ENCODE assay signal across 25 cellular contexts in genomic region chr5:86684222-86684621, GRCh38.
DNase-seq lines count a peak whose midpoint lies in the region; ATAC-seq lines count a peak whose summit lies in the region.
"Had no signal": no experiment of that assay in that cellular context is flagged by ENCODE, and none has a peak within 500 bp of the region (broad histone marks: within the 10 kb centered on the region; RNA-seq: fewer than 3 reads in every experiment).

No MANE protein-coding gene starts in this region.

- H3K36me3 ChIP-seq in mesendoderm (ENCODE audit: control insufficient read depth, insufficient read depth, low read length): no peaks in the 10 kb centered on the region
- H3K36me3 ChIP-seq: adrenal gland; BLaER1 treated with 17β-estradiol and CSF1 and Interleukin-3, amounts not matched to agents 10 nM and 100 nM; HAP-1; right atrium auricular region; transverse colon had no signal

- no CpG with 5 or more reads among the region's 2 CpGs for WGBS in mesendoderm (ENCODE audit: extremely low coverage, insufficient coverage, low lambda C conversion rate)

- H2AK5ac ChIP-seq in mesendoderm (ENCODE audit: low read length): no peak overlapping the region

- no peaks in the 10 kb centered on the region for H3K79me1 ChIP-seq in mesendoderm (ENCODE audit: low read length)

- H2BK5ac ChIP-seq in mesendoderm (ENCODE audit: low read length): no peak overlapping the region

- H3K27ac ChIP-seq in epithelial cell of prostate: no peak overlapping the region
- H3K27ac ChIP-seq in mesendoderm (ENCODE audit: low read depth, low read length): no peak overlapping the region
- H3K27ac ChIP-seq: adrenal gland; BLaER1 treated with 17β-estradiol and CSF1 and Interleukin-3, amounts not matched to agents 10 nM and 100 nM; right atrium auricular region; transverse colon had no signal

- H3K23ac ChIP-seq in mesendoderm (ENCODE audit: low read length): no peak overlapping the region

- H3K79me2 ChIP-seq in mesendoderm (ENCODE audit: control insufficient read depth, insufficient read depth, low read length): no peaks in the 10 kb centered on the region

- H3K56ac ChIP-seq in mesendoderm (ENCODE audit: low read length): no peak overlapping the region

- in situ Hi-C loops in SK-MEL-5 (cut with HindIII; ENCODE audit: low pct_unique_long_range_greater_than_20kb, low sequenced_read_pairs): no loop called here

- ATAC-seq in GM19395 (IDR thresholded peaks at IDR 0.05; ENCODE audit: unreplicated experiment) (no peak), GM21381 (IDR thresholded peaks at IDR 0.05; ENCODE audit: unreplicated experiment) (no peak)
- ATAC-seq: activated CD4-positive, CD25-positive, alpha-beta regulatory T cell treated with anti-CD3 and anti-CD28 coated beads, Interleukin-2, amount 50 U/mL, for 24 hours; activated CD8-positive, alpha-beta T cell treated with anti-CD3 and anti-CD28 coated beads, Interleukin-2, amount 10 ng/mL, durations not matched to agents 7 days and 5 days; natural killer cell; stimulated activated naive CD8-positive, alpha-beta T cell treated with anti-CD3 and anti-CD28 coated beads, Interleukin-15, amount 100 ng/mL, for 72 hours had no signal

- no peaks in the 10 kb centered on the region for H3K4me1 ChIP-seq in mesendoderm (ENCODE audit: control insufficient read depth, low read depth, low read length)
- H3K4me1 ChIP-seq: adrenal gland; BLaER1 treated with 17β-estradiol and CSF1 and Interleukin-3, amounts not matched to agents 10 nM and 100 nM; HAP-1; right atrium auricular region had no signal

- H2BK15ac ChIP-seq in mesendoderm (replicated peaks; ENCODE audit: low read depth): no peak overlapping the region

- no peak overlapping the region for H3K4me3 ChIP-seq in mesendoderm (ENCODE audit: low read length)
- H3K4me3 ChIP-seq: adrenal gland; BLaER1 treated with 17β-estradiol and CSF1 and Interleukin-3, amounts not matched to agents 10 nM and 100 nM; HAP-1; right atrium auricular region; transverse colon had no signal

- DNase-seq in DMS53 treated with DMSO at 0.1 percent for 48 hours (lab: John Stamatoyannopoulos, UW; ENCODE audit: unreplicated experiment) (peak; percentile 2), SK-MEL-5 (ENCODE audit: low read depth, low spot score) (peak; percentile 21), epithelial cell of prostate (ENCODE audit: low read depth, low spot score) (peak; percentile 1), mesendoderm (peak; percentile 71), RPMI8226 (no peak), COLO829 (ENCODE audit: low spot score) (no peak)
- DNase-seq: activated CD8-positive, alpha-beta T cell treated with anti-CD3 and anti-CD28 coated beads, Interleukin-2, amount 10 ng/mL, durations not matched to agents 7 days and 5 days; activated T-cell treated with anti-CD3 and anti-CD28 coated beads, Interleukin-2, amount 50 U/mL, for 24 hours; adrenal gland; MV-4-11; natural killer cell; NCI-H187; NCI-H774; SHP77; stimulated activated CD4-positive, alpha-beta T cell treated with anti-CD3 and anti-CD28 coated beads, Interleukin-12 subunit alpha, Interleukin-12 subunit beta, amount 100 ng/mL, for 4 hours; stimulated activated CD4-positive, alpha-beta T cell treated with anti-CD3 and anti-CD28 coated beads, Interleukin-4, amount 100 ng/mL, for 4 hours; stimulated activated naive CD8-positive, alpha-beta T cell treated with anti-CD3 and anti-CD28 coated beads, Interleukin-15, amount 100 ng/mL, for 72 hours; SW 1271; transverse colon had no signal

- H3K4me2 ChIP-seq in mesendoderm (ENCODE audit: low read length): no peak overlapping the region
- H3K4me2 ChIP-seq: BLaER1 treated with 17β-estradiol and CSF1 and Interleukin-3, amounts not matched to agents 10 nM and 100 nM had no signal

- H4K8ac ChIP-seq in mesendoderm (ENCODE audit: low read depth, low read length): no peak overlapping the region

- no peak overlapping the region for H4K5ac ChIP-seq in mesendoderm (ENCODE audit: low read length)

- no peaks in the 10 kb centered on the region for H3K27me3 ChIP-seq in mesendoderm (ENCODE audit: insufficient read depth, low read length, poor library complexity)
- H3K27me3 ChIP-seq: adrenal gland; BLaER1 treated with 17β-estradiol and CSF1 and Interleukin-3, amounts not matched to agents 10 nM and 100 nM; right atrium auricular region; transverse colon had no signal

- H3K18ac ChIP-seq in mesendoderm (ENCODE audit: low read length): no peak overlapping the region

- no peak overlapping the region for H3K4ac ChIP-seq in mesendoderm (ENCODE audit: low read depth, low read length)

- H2BK120ac ChIP-seq in mesendoderm (ENCODE audit: low read depth, low read length): no peak overlapping the region

- H3K9ac ChIP-seq in mesendoderm (ENCODE audit: low read length): no peak overlapping the region
- H3K9ac ChIP-seq: BLaER1 treated with 17β-estradiol and CSF1 and Interleukin-3, amounts not matched to agents 10 nM and 100 nM had no signal

Comparison
In these comparisons a context has a peak if more than half of its experiments do, and no peak if none do; other contexts are left out.
1. DNase-seq: peak in DMS53 treated with DMSO at 0.1 percent for 48 hours (single experiment), SK-MEL-5 (single experiment), epithelial cell of prostate (single experiment) and mesendoderm (single experiment); none in RPMI8226 (single experiment) and COLO829 (single experiment).